In genomic region chr12:45730116-45730841, GRCh38 we compare ENCODE assay signal across 8 cellular contexts. TPM values are rescaled to one million over a fixed set of nuclear protein-coding genes. Genes with fewer than 3 reads are reported as not detected.
DNase-seq lines count a peak whose midpoint lies in the region; ATAC-seq and TF ChIP-seq lines count a peak whose summit lies in the region.

No MANE protein-coding gene starts in this region.

- H3K4me3 Mint-ChIP-seq in chondrocyte (ENCODE audit: unreplicated experiment) = peak overlapping the region; percentile 98

- H3K27ac Mint-ChIP-seq in chondrocyte (ENCODE audit: unreplicated experiment) = peak overlapping the region; percentile 97

- DNase-seq in NCI-H1417 (lab: John Stamatoyannopoulos, UW) = peak; percentile 67 to 89 (median 83)
- no peak for DNase-seq in NCI-H1417 treated with DMSO at 0.1 percent for 48 hours (lab: John Stamatoyannopoulos, UW)
- peak; percentile 54 for DNase-seq in NCI-H2029 treated with DMSO at 0.1 percent for 48 hours (lab: John Stamatoyannopoulos, UW)
- peak; percentile 27 to 30 for DNase-seq in activated CD4-positive, alpha-beta T cell treated with anti-CD3 and anti-CD28 coated beads for 24 hours (ENCODE audit: low read depth in 2 of 2)
- DNase-seq in chondrocyte (ENCODE audit: low spot score) = no peak
- DNase-seq in stimulated activated CD4-positive, alpha-beta T cell treated with anti-CD3 and anti-CD28 coated beads, Interleukin-1b, Interleukin-23, amount 100 ng/mL, for 24 hours (ENCODE audit: low read depth in 4 of 4, low spot score in 1 of 4) = peak in 3 of 4 experiments; percentile 26 to 33 (median 32)

- H3K9me3 Mint-ChIP-seq in chondrocyte (ENCODE audit: low read depth) = no peaks in the 10 kb centered on the region

- no peaks in the 10 kb centered on the region for H3K36me3 Mint-ChIP-seq in chondrocyte (ENCODE audit: low read depth)

- no peaks in the 10 kb centered on the region for H3K27me3 ChIP-seq in layer of hippocampus (ENCODE audit: control insufficient read depth, insufficient read depth, low read length)

- H3K27ac ChIP-seq in layer of hippocampus (ENCODE audit: low read depth, low read length) = peak overlapping the region; percentile 97

- ATAC-seq in HG03025 (IDR thresholded peaks at IDR 0.05; ENCODE audit: low FRiP score, unreplicated experiment) = no peak

- peaks cover 52% of the 10 kb centered on the region for H3K4me1 Mint-ChIP-seq in chondrocyte (ENCODE audit: low read depth)

- no peaks in the 10 kb centered on the region for H3K27me3 Mint-ChIP-seq in chondrocyte (ENCODE audit: low read depth)

- TF ChIP-seq CTCF in chondrocyte (IDR thresholded peaks at IDR 0.05) = no peak

RNA-seq across cellular contexts. Expression of gene ARID2, which starts 0.8 kb away (rescaled TPM):
- 23.0 to 34.5 TPM (median 25.1 TPM) in 3 replicates for total RNA-seq in chondrocyte

Comparison
In these comparisons a context has a peak if more than half of its experiments do, and no peak if none do; other contexts are left out.
1. DNase-seq: peak in NCI-H1417 (3 of 3), NCI-H2029 treated with DMSO at 0.1 percent for 48 hours (single experiment), activated CD4-positive, alpha-beta T cell treated with anti-CD3 and anti-CD28 coated beads for 24 hours (2 of 2) and stimulated activated CD4-positive, alpha-beta T cell treated with anti-CD3 and anti-CD28 coated beads, Interleukin-1b, Interleukin-23, amount 100 ng/mL, for 24 hours (3 of 4); none in NCI-H1417 treated with DMSO at 0.1 percent for 48 hours (single experiment) and chondrocyte (single experiment).